Comparison of ENCODE assay signal across 15 cellular contexts in genomic region chr17:16294560-16294959, GRCh38. TPM values are rescaled to one million over a fixed set of nuclear protein-coding genes. Genes with fewer than 3 reads are reported as not detected.
DNase-seq lines count a peak whose midpoint lies in the region; ATAC-seq and TF ChIP-seq lines count a peak whose summit lies in the region.
"Had no signal": no experiment of that assay in that cellular context is flagged by ENCODE, and none has a peak within 500 bp of the region (broad histone marks: within the 10 kb centered on the region; RNA-seq: fewer than 3 reads in every experiment).

No MANE protein-coding gene starts in this region.

- H3K36me3 ChIP-seq in mucosa of descending colon (ENCODE audit: low read depth): no peaks in the 10 kb centered on the region

- ATAC-seq in activated naive CD8-positive, alpha-beta T cell treated with anti-CD3 and anti-CD28 coated beads, Interleukin-2, amount 10 ng/mL, durations not matched to agents 7 days and 5 days (ENCODE audit: low read depth): no peak
- ATAC-seq in activated naive CD8-positive, alpha-beta T cell treated with anti-CD3 and anti-CD28 coated beads, Interleukin-2, amount 50 U/mL, for 24 hours: no peak
- ATAC-seq in central memory CD8-positive, alpha-beta T cell (replicated peaks; ENCODE audit: extremely low read depth, poor library complexity, severe bottlenecking): no peak
- ATAC-seq in mucosa of descending colon (peak; percentile 4), GM18861 (IDR thresholded peaks at IDR 0.05; ENCODE audit: unreplicated experiment) (no peak), GM18867 (IDR thresholded peaks at IDR 0.05; ENCODE audit: unreplicated experiment) (no peak)

- peaks cover 16% of the 10 kb centered on the region for H3K4me1 Mint-ChIP-seq in activated naive CD8-positive, alpha-beta T cell treated with anti-CD3 and anti-CD28 coated beads, Interleukin-2, amount 10 ng/mL, durations not matched to agents 7 days and 5 days
- peaks cover 23% of the 10 kb centered on the region for H3K4me1 Mint-ChIP-seq in activated naive CD8-positive, alpha-beta T cell treated with anti-CD3 and anti-CD28 coated beads, Interleukin-2, amount 50 U/mL, for 24 hours
- peaks cover 6% of the 10 kb centered on the region for H3K4me1 Mint-ChIP-seq in central memory CD8-positive, alpha-beta T cell

- H3K4me3 ChIP-seq in mucosa of descending colon: no peak overlapping the region
- H3K4me3 ChIP-seq: BLaER1 treated with 17β-estradiol and CSF1 and Interleukin-3, amounts not matched to agents 10 nM and 100 nM; GM23248; SK-N-MC had no signal

- H3K4me3 Mint-ChIP-seq in activated naive CD8-positive, alpha-beta T cell treated with anti-CD3 and anti-CD28 coated beads, Interleukin-2, amount 10 ng/mL, durations not matched to agents 7 days and 5 days: no peak overlapping the region
- no peak overlapping the region for H3K4me3 Mint-ChIP-seq in activated naive CD8-positive, alpha-beta T cell treated with anti-CD3 and anti-CD28 coated beads, Interleukin-2, amount 50 U/mL, for 24 hours
- H3K4me3 Mint-ChIP-seq in central memory CD8-positive, alpha-beta T cell: no peak overlapping the region

- peaks cover 37% of the 10 kb centered on the region for H3K4me1 ChIP-seq in mucosa of descending colon (ENCODE audit: low read depth)

- H3K9me3 Mint-ChIP-seq in activated naive CD8-positive, alpha-beta T cell treated with anti-CD3 and anti-CD28 coated beads, Interleukin-2, amount 10 ng/mL, durations not matched to agents 7 days and 5 days: no peaks in the 10 kb centered on the region
- H3K9me3 Mint-ChIP-seq in activated naive CD8-positive, alpha-beta T cell treated with anti-CD3 and anti-CD28 coated beads, Interleukin-2, amount 50 U/mL, for 24 hours: no peaks in the 10 kb centered on the region
- no peaks in the 10 kb centered on the region for H3K9me3 Mint-ChIP-seq in central memory CD8-positive, alpha-beta T cell

- peak; percentile 2 for DNase-seq in activated naive CD8-positive, alpha-beta T cell treated with anti-CD3 and anti-CD28 coated beads, Interleukin-2, amount 10 ng/mL, durations not matched to agents 7 days and 5 days
- DNase-seq in activated naive CD8-positive, alpha-beta T cell treated with anti-CD3 and anti-CD28 coated beads, Interleukin-2, amount 50 U/mL, for 24 hours: no peak
- no peak for DNase-seq in central memory CD8-positive, alpha-beta T cell (ENCODE audit: low spot score in 2 of 2)
- DNase-seq in mucosa of descending colon (no peak), SIG-M5 treated with dmso at 0.1 percent for 504 hours (lab: John Stamatoyannopoulos, UW; ENCODE audit: unreplicated experiment) (no peak), NCI-H1436 treated with DMSO at 0.1 percent for 48 hours (lab: John Stamatoyannopoulos, UW) (no peak)
- DNase-seq: DMS 273 treated with DMSO at 0.1 percent for 48 hours, GDM1, GM23248, NCI-H1105, NCI-H187 had no signal

- no peak overlapping the region for H3K27ac Mint-ChIP-seq in activated naive CD8-positive, alpha-beta T cell treated with anti-CD3 and anti-CD28 coated beads, Interleukin-2, amount 10 ng/mL, durations not matched to agents 7 days and 5 days
- no peak overlapping the region for H3K27ac Mint-ChIP-seq in activated naive CD8-positive, alpha-beta T cell treated with anti-CD3 and anti-CD28 coated beads, Interleukin-2, amount 50 U/mL, for 24 hours
- peak overlapping the region; percentile 56 for H3K27ac Mint-ChIP-seq in central memory CD8-positive, alpha-beta T cell (ENCODE audit: low read depth)

- peaks cover 2% of the 10 kb centered on the region for H3K36me3 Mint-ChIP-seq in activated naive CD8-positive, alpha-beta T cell treated with anti-CD3 and anti-CD28 coated beads, Interleukin-2, amount 10 ng/mL, durations not matched to agents 7 days and 5 days
- peaks cover 7% of the 10 kb centered on the region for H3K36me3 Mint-ChIP-seq in activated naive CD8-positive, alpha-beta T cell treated with anti-CD3 and anti-CD28 coated beads, Interleukin-2, amount 50 U/mL, for 24 hours (ENCODE audit: low read depth)
- H3K36me3 Mint-ChIP-seq in central memory CD8-positive, alpha-beta T cell (ENCODE audit: insufficient read depth): no peaks in the 10 kb centered on the region

- no peaks in the 10 kb centered on the region for H3K9me3 ChIP-seq in mucosa of descending colon

- H3K27me3 Mint-ChIP-seq in activated naive CD8-positive, alpha-beta T cell treated with anti-CD3 and anti-CD28 coated beads, Interleukin-2, amount 10 ng/mL, durations not matched to agents 7 days and 5 days: no peaks in the 10 kb centered on the region
- H3K27me3 Mint-ChIP-seq in activated naive CD8-positive, alpha-beta T cell treated with anti-CD3 and anti-CD28 coated beads, Interleukin-2, amount 50 U/mL, for 24 hours: no peaks in the 10 kb centered on the region
- no peaks in the 10 kb centered on the region for H3K27me3 Mint-ChIP-seq in central memory CD8-positive, alpha-beta T cell

- intact Hi-C loops in mucosa of descending colon (cut with DNase I, micrococcal nuclease): no loop called here

- POLR2A ChIA-PET in activated naive CD8-positive, alpha-beta T cell treated with anti-CD3 and anti-CD28 coated beads, Interleukin-2, amount 10 ng/mL, durations not matched to agents 7 days and 5 days (lab: Charles Lee): interaction anchor here (0.9 kb wide), 1 partner anchor 11 kb away, joined by 3 read pairs; no protein-coding TSS in a partner anchor

- TF ChIP-seq CTCF in mucosa of descending colon (IDR thresholded peaks at IDR 0.05): no peak

RNA-seq across cellular contexts. Expression of gene CENPV, which starts 58.7 kb away (rescaled TPM):
- 10 to 100 TPM; 18.6 to 19.7 TPM for total RNA-seq in activated naive CD8-positive, alpha-beta T cell treated with anti-CD3 and anti-CD28 coated beads, Interleukin-2, amount 10 ng/mL, durations not matched to agents 7 days and 5 days
- 10 to 100 TPM; 26.9 to 91.5 (median 50.1) TPM for total RNA-seq in mucosa of descending colon
